ENCODE assay signal across 1 cellular context in genomic region chr11:65833297-65834030, GRCh38.
TF ChIP-seq lines count a peak whose summit lies in the region.

SNX32 (plus strand) TSS chr11:65833963; CDS start chr11:65834066, 103 bp downstream.

TF ChIP-seq in GM12878, 131 proteins besides CTCF, POLR2A, EP300 and RAD21 (continued from another document):
- TF ChIP-seq SMAD5 (IDR thresholded peaks at IDR 0.05; ENCODE audit: low read depth) = no peak
- TF ChIP-seq USF1 (IDR thresholded peaks at IDR 0.05; ENCODE audit: borderline replicate concordance, extremely low read length, insufficient read depth, low read depth, low read length) = peak; percentile 87
- TF ChIP-seq BACH1 (IDR thresholded peaks at IDR 0.05; ENCODE audit: borderline replicate concordance) = peak; percentile 16; the same call in 1 of the 2 replicates
- peak; percentile 51 for TF ChIP-seq NRF1 (conservative IDR thresholded peaks at IDR 0.05; ENCODE audit: low read depth, low read length)
- peak; percentile 68; the same call in 1 of the 2 replicates for TF ChIP-seq ATF3 (IDR thresholded peaks at IDR 0.05; ENCODE audit: borderline replicate concordance, extremely low read depth, low read depth, low read length)
- peak; percentile 58 for TF ChIP-seq MEF2B (IDR thresholded peaks at IDR 0.05; ENCODE audit: partially characterized antibody, poor library complexity, severe bottlenecking)
- TF ChIP-seq EGR1 (IDR thresholded peaks at IDR 0.05; ENCODE audit: borderline replicate concordance in 1 of 2, low read depth in 2 of 2, low read length in 2 of 2) = peak in 1 of 2 experiments; percentile 79; a peak in 2 of 3 replicates
- TF ChIP-seq ZNF687 (IDR thresholded peaks at IDR 0.05) = peak; percentile 70
- no peak for TF ChIP-seq SIX5 (IDR thresholded peaks at IDR 0.05; ENCODE audit: low read depth, low read length, severe bottlenecking)
- peak; percentile 39; the same call in 1 of the 2 replicates for TF ChIP-seq NFYA (IDR thresholded peaks at IDR 0.05; ENCODE audit: borderline replicate concordance, low read depth, low read length)
- peak; percentile 58; the same call in 1 of the 2 replicates for TF ChIP-seq SMARCA5 (IDR thresholded peaks at IDR 0.05)
- TF ChIP-seq NKRF (conservative IDR thresholded peaks at IDR 0.05) = 0 out of 2 replicates have a peak, but pooled peaks have one; percentile 39
- TF ChIP-seq HCFC1 (IDR thresholded peaks at IDR 0.05; ENCODE audit: low read length) = no peak
- TF ChIP-seq TCF12 (IDR thresholded peaks at IDR 0.05; ENCODE audit: low read depth, low read length) = no peak
- peak; percentile 26 for TF ChIP-seq RELA (IDR thresholded peaks at IDR 0.05; ENCODE audit: borderline replicate concordance, partially characterized antibody)
- no peak for TF ChIP-seq ATF7 (IDR thresholded peaks at IDR 0.05; ENCODE audit: low read depth)
- no peak for TF ChIP-seq NR2C2 (IDR thresholded peaks at IDR 0.05; ENCODE audit: borderline replicate concordance, control insufficient read depth, insufficient read length, low read depth)
- TF ChIP-seq USF2 (IDR thresholded peaks at IDR 0.05; ENCODE audit: borderline replicate concordance, low read depth, low read length) = no peak; the same call in none of the 2 replicates
- TF ChIP-seq BHLHE40 (IDR thresholded peaks at IDR 0.05; ENCODE audit: borderline replicate concordance in 1 of 2, low read depth in 2 of 2, low read length in 1 of 2) = peak; percentile 86 to 97
- peak; percentile 99 for TF ChIP-seq PBX3 (IDR thresholded peaks at IDR 0.05; ENCODE audit: insufficient replicate concordance, low read depth, low read length)
- peak; percentile 87 for TF ChIP-seq NR2F1 (conservative IDR thresholded peaks at IDR 0.05)
- TF ChIP-seq RFX5 (IDR thresholded peaks at IDR 0.05; ENCODE audit: low read depth, low read length) = 0 out of 2 replicates have a peak, but pooled peaks have one; percentile 44
- peak; percentile 45; the same call in 1 of the 2 replicates for TF ChIP-seq PAX5 (IDR thresholded peaks at IDR 0.05; ENCODE audit: borderline replicate concordance, low read depth, low read length)
- TF ChIP-seq CBFB (IDR thresholded peaks at IDR 0.05; ENCODE audit: low read depth) = 0 out of 2 replicates have a peak, but pooled peaks have one; percentile 35
- TF ChIP-seq MXI1 (IDR thresholded peaks at IDR 0.05; ENCODE audit: low read depth, low read length) = peak; percentile 78; the same call in 1 of the 2 replicates
- peak; percentile 95 for TF ChIP-seq RELB (IDR thresholded peaks at IDR 0.05; ENCODE audit: low read depth)
